In the genomic region with DNA sequence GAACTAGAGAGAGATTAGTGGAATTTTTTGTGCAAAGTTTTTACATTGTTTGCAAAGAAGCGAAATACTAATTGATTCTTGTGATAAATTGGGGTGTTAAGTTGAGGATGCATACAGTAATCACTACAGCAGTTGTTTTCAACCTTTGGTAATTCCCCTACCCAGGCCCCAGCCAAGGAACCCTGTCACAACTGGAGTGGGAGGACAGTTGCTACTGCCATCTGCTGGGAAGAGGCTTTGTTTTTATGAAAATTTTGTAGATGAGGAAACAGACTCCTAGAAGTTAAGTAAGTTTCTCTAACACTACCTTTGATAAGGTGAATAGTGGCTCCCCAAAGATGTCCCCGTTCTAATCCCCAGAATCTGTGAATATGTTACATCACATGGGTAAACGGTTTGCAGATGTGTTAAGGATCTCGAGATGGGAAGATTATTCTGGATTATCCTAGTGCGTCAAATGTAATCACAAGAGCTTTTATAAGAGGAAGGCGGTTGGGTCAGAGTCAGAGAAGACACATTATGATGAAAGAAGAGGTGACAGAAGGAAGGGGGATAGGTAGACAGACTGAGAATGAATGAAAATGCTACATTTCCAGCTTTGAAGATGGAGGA, we compare ENCODE assay signal across 8 cellular contexts. TPM values are rescaled to one million over a fixed set of nuclear protein-coding genes. Genes with fewer than 3 reads are reported as not detected.
DNase-seq lines count a peak whose midpoint lies in the region; ATAC-seq and TF ChIP-seq lines count a peak whose summit lies in the region.

No MANE protein-coding gene starts in this region.

- TF ChIP-seq CTCF in GM10266 (IDR thresholded peaks at IDR 0.05; ENCODE audit: control insufficient read depth, insufficient read depth, low read depth, missing control alignments) (peak; percentile 45), OCI-LY3 (IDR thresholded peaks at IDR 0.05; ENCODE audit: low read depth, low read length) (peak; percentile 47), endodermal cell (conservative IDR thresholded peaks at IDR 0.05) (peak; percentile 82), progenitor cell of endocrine pancreas (IDR thresholded peaks at IDR 0.05; ENCODE audit: unreplicated experiment) (peak; percentile 55)

- H3K4me3 ChIP-seq in OCI-LY3 (ENCODE audit: low read length): no peak overlapping the region
- H3K4me3 ChIP-seq in endodermal cell (ENCODE audit: low read length): no peak overlapping the region

- peak; percentile 69 for ATAC-seq in HG02610 (IDR thresholded peaks at IDR 0.05; ENCODE audit: unreplicated experiment)

- no peak overlapping the region for H3K27ac ChIP-seq in OCI-LY3 (ENCODE audit: low read length)
- H3K27ac ChIP-seq in endodermal cell (ENCODE audit: low read depth, low read length): no peak overlapping the region

- H3K4me1 ChIP-seq in OCI-LY3 (ENCODE audit: low read length) (peaks cover 3% of the 10 kb centered on the region; the same call in 1 of the 2 replicates), endodermal cell (ENCODE audit: control insufficient read depth, insufficient read depth, low read length) (no peaks in the 10 kb centered on the region)

- H3K4me2 ChIP-seq in OCI-LY3 (ENCODE audit: low read length): no peak overlapping the region

- H3K9me3 Mint-ChIP-seq in endodermal cell: peaks cover 6% of the 10 kb centered on the region
- peaks cover 7% of the 10 kb centered on the region for H3K9me3 Mint-ChIP-seq in progenitor cell of endocrine pancreas (ENCODE audit: low read depth)

- H3K36me3 ChIP-seq in OCI-LY3 (replicated peaks; ENCODE audit: low read depth, low read length): no peaks in the 10 kb centered on the region
- no peaks in the 10 kb centered on the region for H3K36me3 ChIP-seq in endodermal cell (ENCODE audit: control insufficient read depth, insufficient read depth, low read length)

- H3K27ac Mint-ChIP-seq in endodermal cell (no peak overlapping the region), progenitor cell of endocrine pancreas (no peak overlapping the region)

- H2AFZ ChIP-seq in OCI-LY3 (ENCODE audit: low read depth, low read length): no peak overlapping the region

- H3K4me1 Mint-ChIP-seq in endodermal cell: no peaks in the 10 kb centered on the region
- peaks cover 2% of the 10 kb centered on the region for H3K4me1 Mint-ChIP-seq in progenitor cell of endocrine pancreas (ENCODE audit: low read depth)

- 66 to 90% methylated on average over 4 to 6 of the region's 6 CpGs for WGBS in endodermal cell (ENCODE audit: insufficient coverage in 1 of 2, insufficient read length in 1 of 2), 2 experiments

- no peak overlapping the region for H3K4me3 Mint-ChIP-seq in endodermal cell
- no peak overlapping the region for H3K4me3 Mint-ChIP-seq in progenitor cell of endocrine pancreas (ENCODE audit: low read depth)

- DNase-seq in AG08395 (ENCODE audit: low spot score): peak; percentile 73
- DNase-seq in GM10266 (ENCODE audit: extremely low spot score): peak; percentile 60
- peak; percentile 77 for DNase-seq in endodermal cell
- no peak for DNase-seq in progenitor cell of endocrine pancreas (ENCODE audit: low spot score, unreplicated experiment)
- DNase-seq in effector CD8-positive, alpha-beta T cell (lab: John Stamatoyannopoulos, UW): no peak
- DNase-seq in G401 (ENCODE audit: low spot score): no peak

- H3K27me3 Mint-ChIP-seq in endodermal cell (ENCODE audit: insufficient read depth): peaks cover 7% of the 10 kb centered on the region
- peaks cover 6% of the 10 kb centered on the region for H3K27me3 Mint-ChIP-seq in progenitor cell of endocrine pancreas

- H3K79me2 ChIP-seq in OCI-LY3 (ENCODE audit: low read length): no peaks in the 10 kb centered on the region

- H3K9me3 ChIP-seq in OCI-LY3 (ENCODE audit: insufficient read depth, low read length): no peaks in the 10 kb centered on the region
- H3K9me3 ChIP-seq in endodermal cell (ENCODE audit: control insufficient read depth, low read length): no peaks in the 10 kb centered on the region

- H3K36me3 Mint-ChIP-seq in endodermal cell (ENCODE audit: low read depth) (no peaks in the 10 kb centered on the region), progenitor cell of endocrine pancreas (ENCODE audit: insufficient read depth) (no peaks in the 10 kb centered on the region)

- in situ Hi-C loops in G401 (cut with HindIII; ENCODE audit: low sequenced_read_pairs): no loop called here

- no peaks in the 10 kb centered on the region for H3K27me3 ChIP-seq in OCI-LY3 (ENCODE audit: low read depth, low read length)
- H3K27me3 ChIP-seq in endodermal cell (ENCODE audit: control insufficient read depth, insufficient read depth, low read length, poor library complexity, severe bottlenecking): peaks cover 10% of the 10 kb centered on the region

- no peak overlapping the region for H3K9ac ChIP-seq in OCI-LY3 (ENCODE audit: low read length)
- no peak overlapping the region for H3K9ac ChIP-seq in endodermal cell (ENCODE audit: extremely low read depth, low read length, poor library complexity, severe bottlenecking)

- H4K20me1 ChIP-seq in OCI-LY3 (ENCODE audit: insufficient read depth, low read length): no peaks in the 10 kb centered on the region

RNA-seq across cellular contexts. Expression of a gene that starts 34.0 kb away (rescaled TPM):
- not detected for total RNA-seq in endodermal cell
- not detected for polyA plus RNA-seq in endodermal cell (2013, experiment 1 of 2)
- not detected for polyA plus RNA-seq in endodermal cell (2013, experiment 2 of 2)
- not detected in 2 replicates for total RNA-seq in progenitor cell of endocrine pancreas
- total RNA-seq in G401 (2014; rRNA removed; shearing (Covaris generic)): 0.31 and 0.41 TPM in 2 replicates

Comparison
In these comparisons a context has a peak if more than half of its experiments do, and no peak if none do; other contexts are left out.
1. DNase-seq: peak in AG08395 (single experiment), GM10266 (single experiment) and endodermal cell (single experiment); none in progenitor cell of endocrine pancreas (single experiment), effector CD8-positive, alpha-beta T cell (single experiment) and G401 (single experiment).
2. Peak in every context shown above with its lines, with median percentiles within 50 percentile points of each other: CTCF ChIP-seq.